8 cellular contexts compared by ENCODE assay signal in the genomic region with DNA sequence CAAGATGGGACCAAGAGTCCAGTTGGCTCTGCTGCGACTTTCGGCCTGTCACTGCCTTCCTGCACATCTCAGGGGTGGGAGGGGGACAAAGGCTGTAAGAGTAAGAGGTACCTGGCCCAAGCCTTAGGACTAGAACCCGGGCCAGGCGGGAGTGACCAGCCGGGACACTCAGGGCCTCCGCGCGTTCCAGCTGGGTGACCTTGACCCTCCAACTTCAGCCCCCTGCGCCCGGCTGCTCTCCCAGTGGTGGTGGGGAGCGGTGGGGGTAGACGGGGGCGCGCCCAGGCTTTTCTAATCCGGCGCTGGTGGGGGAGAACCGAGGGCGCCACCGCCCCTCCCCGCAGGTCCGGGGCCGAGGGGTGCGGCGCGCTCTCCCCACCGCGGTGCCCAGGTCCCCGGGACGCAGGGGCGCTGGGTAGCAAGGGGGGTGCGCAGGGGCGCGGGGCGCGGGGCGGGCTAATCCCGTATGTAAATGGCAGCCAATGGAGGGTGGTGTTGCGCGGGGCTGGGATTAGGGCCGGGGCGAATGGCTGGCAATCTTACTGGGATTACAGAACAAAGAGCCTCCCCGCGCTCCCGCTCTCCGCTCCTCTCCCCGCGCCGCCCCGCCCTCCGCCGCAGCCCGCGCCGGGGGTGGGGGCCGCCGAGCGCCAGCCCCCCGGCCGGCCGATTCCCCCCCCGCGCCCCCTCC. TPM values are rescaled to one million over a fixed set of nuclear protein-coding genes. Genes with fewer than 3 reads are reported as not detected.
DNase-seq lines count a peak whose midpoint lies in the region; ATAC-seq and TF ChIP-seq lines count a peak whose summit lies in the region.

A gene with protein sequence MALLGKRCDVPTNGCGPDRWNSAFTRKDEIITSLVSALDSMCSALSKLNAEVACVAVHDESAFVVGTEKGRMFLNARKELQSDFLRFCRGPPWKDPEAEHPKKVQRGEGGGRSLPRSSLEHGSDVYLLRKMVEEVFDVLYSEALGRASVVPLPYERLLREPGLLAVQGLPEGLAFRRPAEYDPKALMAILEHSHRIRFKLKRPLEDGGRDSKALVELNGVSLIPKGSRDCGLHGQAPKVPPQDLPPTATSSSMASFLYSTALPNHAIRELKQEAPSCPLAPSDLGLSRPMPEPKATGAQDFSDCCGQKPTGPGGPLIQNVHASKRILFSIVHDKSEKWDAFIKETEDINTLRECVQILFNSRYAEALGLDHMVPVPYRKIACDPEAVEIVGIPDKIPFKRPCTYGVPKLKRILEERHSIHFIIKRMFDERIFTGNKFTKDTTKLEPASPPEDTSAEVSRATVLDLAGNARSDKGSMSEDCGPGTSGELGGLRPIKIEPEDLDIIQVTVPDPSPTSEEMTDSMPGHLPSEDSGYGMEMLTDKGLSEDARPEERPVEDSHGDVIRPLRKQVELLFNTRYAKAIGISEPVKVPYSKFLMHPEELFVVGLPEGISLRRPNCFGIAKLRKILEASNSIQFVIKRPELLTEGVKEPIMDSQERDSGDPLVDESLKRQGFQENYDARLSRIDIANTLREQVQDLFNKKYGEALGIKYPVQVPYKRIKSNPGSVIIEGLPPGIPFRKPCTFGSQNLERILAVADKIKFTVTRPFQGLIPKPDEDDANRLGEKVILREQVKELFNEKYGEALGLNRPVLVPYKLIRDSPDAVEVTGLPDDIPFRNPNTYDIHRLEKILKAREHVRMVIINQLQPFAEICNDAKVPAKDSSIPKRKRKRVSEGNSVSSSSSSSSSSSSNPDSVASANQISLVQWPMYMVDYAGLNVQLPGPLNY (plus strand): TSS at position 586 of the 691 bp plus-strand sequence. CDS start 54,175 bp downstream, outside the sequence.

- H3K36me3 ChIP-seq in KMS-11 (ENCODE audit: insufficient read depth): no peaks in the 10 kb centered on the region

- H3K27ac Mint-ChIP-seq in naive thymus-derived CD8-positive, alpha-beta T cell: peak within 1 kb of the TSS; percentile 65 to 99 (median 92)

- no peaks in the 10 kb centered on the region for H3K79me2 ChIP-seq in KMS-11 (ENCODE audit: insufficient read depth, low read depth)

- TF ChIP-seq CTCF in KMS-11 (conservative IDR thresholded peaks at IDR 0.05; ENCODE audit: low read depth, low read length) (no peak), fibroblast of the aortic adventitia (IDR thresholded peaks at IDR 0.05; ENCODE audit: insufficient read depth, low read length) (no peak)

- no peaks in the 10 kb centered on the region for H3K36me3 Mint-ChIP-seq in naive thymus-derived CD8-positive, alpha-beta T cell

- no peak within 1 kb of the TSS for H3K4me3 ChIP-seq in KMS-11 (IDR thresholded peaks at IDR 0.05; ENCODE audit: insufficient read depth, low read depth, low read length)
- peak within 1 kb of the TSS; percentile 69 for H3K4me3 ChIP-seq in fibroblast of the aortic adventitia (ENCODE audit: low read depth, low read length)

- H3K4me1 ChIP-seq in KMS-11 (ENCODE audit: low read depth, poor library complexity, severe bottlenecking): no peaks in the 10 kb centered on the region

- H4K20me1 ChIP-seq in KMS-11 (ENCODE audit: insufficient read depth): no peaks in the 10 kb centered on the region

- peak; percentile 13 to 24 for ATAC-seq in naive thymus-derived CD8-positive, alpha-beta T cell
- ATAC-seq in HG03097 (IDR thresholded peaks at IDR 0.05; ENCODE audit: low FRiP score, unreplicated experiment): no peak

- no peak within 1 kb of the TSS for H3K27ac ChIP-seq in KMS-11

- peaks cover 0 to 3% (median 0%) of the 10 kb centered on the region in 9 donors for H3K9me3 Mint-ChIP-seq in naive thymus-derived CD8-positive, alpha-beta T cell

- peak within 1 kb of the TSS; percentile 71 to 91 (median 86) for H3K4me3 Mint-ChIP-seq in naive thymus-derived CD8-positive, alpha-beta T cell

- peak within 1 kb of the TSS; percentile 49 for H3K4me2 ChIP-seq in KMS-11

- H3K27me3 ChIP-seq in KMS-11 (ENCODE audit: insufficient read depth, low read depth): no peaks in the 10 kb centered on the region

- peaks cover 9 to 20% (median 15%) of the 10 kb centered on the region in 4 donors for H3K4me1 Mint-ChIP-seq in naive thymus-derived CD8-positive, alpha-beta T cell

- POLR2A ChIA-PET in naive thymus-derived CD8-positive, alpha-beta T cell (lab: Charles Lee): no interaction called here

- DNase-seq in DMS53 treated with DMSO at 0.1 percent for 48 hours (lab: John Stamatoyannopoulos, UW; ENCODE audit: unreplicated experiment) (peak; percentile 65), RPMI7951 (ENCODE audit: low read depth) (peak; percentile 76), activated gamma-delta T cell treated with Interleukin-2 at 50 U/mL for 16 hours (peak; percentile 37), fibroblast of the aortic adventitia (ENCODE audit: low read depth) (peak; percentile 67), superior temporal gyrus (ENCODE audit: extremely low spot score) (peak; percentile 53)
- DNase-seq in naive thymus-derived CD8-positive, alpha-beta T cell: peak in 8 of 10 donors; percentile 20 to 43 (median 28)

- peak within 1 kb of the TSS; percentile 29; the same call in 1 of the 2 replicates for H3K9ac ChIP-seq in KMS-11

- H3K27me3 Mint-ChIP-seq in naive thymus-derived CD8-positive, alpha-beta T cell: peaks cover 0 to 8% (median 0%) of the 10 kb centered on the region in 5 donors

- peak within 1 kb of the TSS; percentile 82 for H2AFZ ChIP-seq in KMS-11 (ENCODE audit: low read depth)

RNA-seq across cellular contexts. Expression of the gene that starts here (rescaled TPM):
- 4.8 and 6.4 TPM in 2 replicates for total RNA-seq in RPMI7951 (2014; rRNA removed; shearing (Covaris generic))
- total RNA-seq in fibroblast of the aortic adventitia (ENCODE audit: low replicate concordance): 5.9 and 6.4 TPM in 2 replicates
- total RNA-seq in naive thymus-derived CD8-positive, alpha-beta T cell: 1 to 10 TPM; 1.3 to 1.8 TPM
- not detected for polyA plus RNA-seq in naive thymus-derived CD8-positive, alpha-beta T cell
